Comparison of ENCODE assay signal across 11 cellular contexts in genomic region chr9:96186601-96187011, GRCh38.
DNase-seq lines count a peak whose midpoint lies in the region; ATAC-seq and TF ChIP-seq lines count a peak whose summit lies in the region.
"Had no signal": no experiment of that assay in that cellular context is flagged by ENCODE, and none has a peak within 500 bp of the region (broad histone marks: within the 10 kb centered on the region; RNA-seq: fewer than 3 reads in every experiment).

No MANE protein-coding gene starts in this region.

- H3K27me3 ChIP-seq in HUES64 (ENCODE audit: insufficient read depth, low read length) (peaks cover 15% of the 10 kb centered on the region; the same call in 1 of the 2 replicates), sigmoid colon (no peaks in the 10 kb centered on the region), BE2C (no peaks in the 10 kb centered on the region)

- peak overlapping the region; percentile 30; the same call in 1 of the 2 replicates for H3K9ac ChIP-seq in HUES64 (ENCODE audit: low read depth, low read length)

- H3K4me1 ChIP-seq in HUES64 (ENCODE audit: insufficient read depth, low read length) (peaks cover 21% of the 10 kb centered on the region), sigmoid colon (peaks cover 0 to 14% (median 12%) of the 10 kb centered on the region in 4 donors), BE2C (no peaks in the 10 kb centered on the region)

- no peak for TF ChIP-seq CTCF in choroid plexus epithelial cell (conservative IDR thresholded peaks at IDR 0.05; ENCODE audit: low read depth, low read length)
- no peak for TF ChIP-seq CTCF in sigmoid colon (IDR thresholded peaks at IDR 0.05)
- no peak for TF ChIP-seq CTCF in BE2C (IDR thresholded peaks at IDR 0.05; ENCODE audit: low read depth, low read length)

- intact Hi-C loops in sigmoid colon (cut with DNase I): loop anchor here (5.0 kb wide), 1 partner anchor 39 kb away; no protein-coding TSS in a partner anchor

- H3K9me3 ChIP-seq in HUES64 (ENCODE audit: insufficient read depth, low read depth, low read length) (peaks cover 22% of the 10 kb centered on the region), sigmoid colon (peaks cover 0 to 12% (median 9%) of the 10 kb centered on the region in 4 donors), BE2C (peaks cover 4% of the 10 kb centered on the region; the same call in 1 of the 2 replicates)

- H3K36me3 ChIP-seq in HUES64 (ENCODE audit: insufficient read depth, low read length) (no peaks in the 10 kb centered on the region), sigmoid colon (no peaks in the 10 kb centered on the region), BE2C (no peaks in the 10 kb centered on the region)

- no peak for TF ChIP-seq POLR2A in sigmoid colon (IDR thresholded peaks at IDR 0.05)

- peak overlapping the region; percentile 31 for H3K4me3 ChIP-seq in HUES64 (ENCODE audit: low read length)
- no peak overlapping the region for H3K4me3 ChIP-seq in choroid plexus epithelial cell (ENCODE audit: low read depth, low read length)
- H3K4me3 ChIP-seq in sigmoid colon: peak overlapping the region in 1 of 4 donors; percentile 2
- H3K4me3 ChIP-seq in BE2C (ENCODE audit: low read depth, low read length): no peak overlapping the region

- 5% methylated on average over 18 of the region's 18 CpGs for WGBS in HUES64
- 5 to 22% methylated on average over 18 of the region's 18 CpGs for WGBS in sigmoid colon, 2 donors

- TF ChIP-seq EP300 in sigmoid colon (IDR thresholded peaks at IDR 0.05): no peak

- DNase-seq in choroid plexus epithelial cell (ENCODE audit: low read depth): peak; percentile 31
- peak; percentile 87 for DNase-seq in left kidney (ENCODE audit: low read depth, low spot score)
- DNase-seq in sigmoid colon: peak; percentile 63
- no peak for DNase-seq in stimulated activated CD4-positive, alpha-beta T cell treated with anti-CD3 and anti-CD28 coated beads, Interleukin-4, amount 100 ng/mL, for 4 hours
- no peak for DNase-seq in NCI-H82 treated with DMSO at 0.1 percent for 48 hours (lab: John Stamatoyannopoulos, UW; ENCODE audit: unreplicated experiment)
- DNase-seq in BE2C: no peak
- DNase-seq: activated CD4-positive, alpha-beta T cell treated with anti-CD3 and anti-CD28 coated beads for 1 hour; activated naive CD8-positive, alpha-beta T cell treated with anti-CD3 and anti-CD28 coated beads for 36 hours; CD8-positive, alpha-beta T cell had no signal

- no peak for ATAC-seq in GM21381 (IDR thresholded peaks at IDR 0.05; ENCODE audit: unreplicated experiment)
- ATAC-seq: CD8-positive, alpha-beta T cell had no signal

- H3K27ac ChIP-seq in HUES64 (ENCODE audit: low read depth, low read length): peak overlapping the region; percentile 52; the same call in 1 of the 2 replicates
- H3K27ac ChIP-seq in sigmoid colon: peak overlapping the region in 3 of 4 donors; percentile 15 to 46 (median 41)

Comparison
In these comparisons a context has a peak if more than half of its experiments do, and no peak if none do; other contexts are left out.
1. DNase-seq: peak in choroid plexus epithelial cell (single experiment), left kidney (single experiment) and sigmoid colon (single experiment); none in stimulated activated CD4-positive, alpha-beta T cell treated with anti-CD3 and anti-CD28 coated beads, Interleukin-4, amount 100 ng/mL, for 4 hours (0 of 2), NCI-H82 treated with DMSO at 0.1 percent for 48 hours (single experiment) and BE2C (single experiment).